ENCODE assay signal across 1 cellular context in the genomic region with DNA sequence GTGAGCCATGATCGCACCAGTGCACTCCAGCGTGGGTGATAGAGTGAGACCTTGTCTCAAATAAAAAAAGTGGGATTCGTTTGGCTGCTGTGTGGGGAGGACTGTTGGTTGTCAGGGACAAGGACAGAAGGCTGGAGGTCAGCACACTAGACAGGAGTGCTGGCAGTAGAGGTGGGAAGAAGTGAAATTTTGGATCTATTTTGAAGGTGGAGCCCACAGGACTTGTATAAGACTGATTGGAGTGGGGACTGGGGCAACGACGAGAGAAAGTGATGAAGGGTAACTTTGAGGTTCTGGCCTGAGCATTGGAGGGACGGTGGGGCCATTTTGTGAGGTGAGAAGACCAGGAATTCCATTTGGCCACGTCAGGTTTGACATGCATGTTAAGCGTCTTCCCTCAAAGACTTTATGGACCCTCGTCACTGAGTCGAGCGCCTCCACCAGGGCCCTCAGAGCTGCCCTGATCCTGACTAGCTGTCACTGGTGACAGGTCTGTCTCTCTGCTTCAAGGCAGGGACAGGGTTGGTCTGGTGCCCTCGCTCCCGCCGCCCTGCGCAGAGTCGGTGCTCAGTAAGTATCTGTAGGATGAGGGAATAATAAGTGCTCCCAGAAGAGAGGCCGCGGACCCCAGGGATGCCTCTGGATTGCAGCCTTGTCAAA.
A peak's percentile ranks its signal among the peaks of the same experiment; 100 is the strongest.
TF ChIP-seq lines count a peak whose summit lies in the region.

No MANE protein-coding gene starts in this region.

TF ChIP-seq in A549, 52 proteins besides CTCF, POLR2A, EP300 and RAD21:
- TF ChIP-seq HEYL (CRISPR knock-in tag; IDR thresholded peaks at IDR 0.05) (no peak), MYC (IDR thresholded peaks at IDR 0.05; ENCODE audit: borderline replicate concordance, low read length) (0 out of 2 replicates have a peak, but pooled peaks have one; percentile 44)
TF ChIP-seq in A549: peak in this region for 1.
